Comparison of ENCODE assay signal across 1 cellular context in the genomic region with DNA sequence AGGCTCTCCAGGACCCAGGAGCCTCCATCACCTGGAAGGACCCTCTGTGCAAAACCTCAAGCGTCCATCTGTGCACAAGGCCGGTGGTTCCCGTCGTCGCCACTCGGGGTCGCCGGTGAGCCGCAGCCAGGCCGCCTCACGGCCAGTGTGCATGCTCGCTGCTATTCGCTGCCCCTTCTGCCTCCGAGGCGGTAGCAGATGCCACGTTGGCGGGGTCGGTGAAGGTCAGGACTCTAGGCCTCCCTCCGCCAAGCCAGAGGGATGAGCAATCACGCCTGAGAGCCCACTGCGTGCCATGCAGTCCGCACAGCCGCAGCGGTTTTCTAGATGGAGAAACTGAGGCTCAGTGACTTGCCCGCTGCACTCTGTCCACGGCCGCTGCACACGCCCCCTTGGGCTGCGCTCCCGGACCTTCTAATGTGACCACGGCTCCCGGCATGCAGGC.
TF ChIP-seq lines count a peak whose summit lies in the region.

No MANE protein-coding gene starts in this region.

TF ChIP-seq in K562, 482 proteins besides CTCF, POLR2A, EP300 and RAD21 (continued from another document and continues in another):
- TF ChIP-seq ZNF57 (CRISPR knock-in tag; IDR thresholded peaks at IDR 0.05) (no peak), ZZZ3 (IDR thresholded peaks at IDR 0.05) (no peak), IRF2 (CRISPR knock-in tag; IDR thresholded peaks at IDR 0.05) (no peak), SMAD1 (IDR thresholded peaks at IDR 0.05; ENCODE audit: low read depth, low read length, partially characterized antibody) (no peak), ARID4B (CRISPR knock-in tag; IDR thresholded peaks at IDR 0.05) (no peak), HDAC3 (IDR thresholded peaks at IDR 0.05; ENCODE audit: borderline replicate concordance, partially characterized antibody) (no peak), CHD1 (IDR thresholded peaks at IDR 0.05; ENCODE audit: low read length) (no peak), BRD4 (IDR thresholded peaks at IDR 0.05) (no peak), ZNF76 (CRISPR knock-in tag; IDR thresholded peaks at IDR 0.05; ENCODE audit: borderline replicate concordance) (no peak), TGIF2 (CRISPR knock-in tag; IDR thresholded peaks at IDR 0.05) (no peak), HDAC6 (IDR thresholded peaks at IDR 0.05; ENCODE audit: low read depth, low read length) (no peak), NFXL1 (CRISPR knock-in tag; IDR thresholded peaks at IDR 0.05) (no peak), MYC (IDR thresholded peaks at IDR 0.05; ENCODE audit: low read depth, low read length) (peak; percentile 18; the same call in 1 of the 2 replicates), MYC (CRISPR knock-in tag; IDR thresholded peaks at IDR 0.05; ENCODE audit: borderline replicate concordance, low read depth) (no peak), CBX8 (IDR thresholded peaks at IDR 0.05; ENCODE audit: borderline replicate concordance, extremely low read depth, low read depth, low read length, poor library complexity, severe bottlenecking) (no peak), TRIM25 (IDR thresholded peaks at IDR 0.05; ENCODE audit: borderline replicate concordance) (no peak), FOXK2 (conservative IDR thresholded peaks at IDR 0.05 in 1 of 2, IDR thresholded peaks at IDR 0.05 in 1 of 2; ENCODE audit: low read depth in 2 of 2) (no peak), SRF (CRISPR knock-in tag; IDR thresholded peaks at IDR 0.05) (no peak), ZBTB7A (IDR thresholded peaks at IDR 0.05; ENCODE audit: borderline replicate concordance, control insufficient read depth, low read depth, low read length) (no peak), GTF2F1 (IDR thresholded peaks at IDR 0.05; ENCODE audit: low read depth, low read length) (no peak), MIER1 (IDR thresholded peaks at IDR 0.05; ENCODE audit: low read depth) (no peak), PYGO2 (tag; IDR thresholded peaks at IDR 0.05) (no peak), CBX1 (IDR thresholded peaks at IDR 0.05; ENCODE audit: low read depth) (0 out of 2 replicates have a peak, but pooled peaks have one; percentile 27), SOX6 (IDR thresholded peaks at IDR 0.05) (no peak), ZNF785 (CRISPR knock-in tag; IDR thresholded peaks at IDR 0.05) (no peak), NR1H2 (CRISPR knock-in tag; IDR thresholded peaks at IDR 0.05) (no peak), ZNF121 (CRISPR knock-in tag; conservative IDR thresholded peaks at IDR 0.05) (no peak), ZFX (CRISPR knock-in tag; IDR thresholded peaks at IDR 0.05) (no peak), SRSF7 (optimal IDR thresholded peaks at IDR 0.05; ENCODE audit: low read depth, low read length) (no peak), XRCC5 (IDR thresholded peaks at IDR 0.05; ENCODE audit: low read depth, low read length) (peak; percentile 67; the same call in 1 of the 2 replicates), RNF2 (IDR thresholded peaks at IDR 0.05) (no peak), MCM5 (IDR thresholded peaks at IDR 0.05; ENCODE audit: low read depth) (no peak), ZNF778 (CRISPR knock-in tag; IDR thresholded peaks at IDR 0.05) (no peak), ZNF384 (IDR thresholded peaks at IDR 0.05; ENCODE audit: low read depth, low read length) (peak; percentile 65; the same call in 1 of the 2 replicates)
- TF ChIP-seq, protein P1, sequence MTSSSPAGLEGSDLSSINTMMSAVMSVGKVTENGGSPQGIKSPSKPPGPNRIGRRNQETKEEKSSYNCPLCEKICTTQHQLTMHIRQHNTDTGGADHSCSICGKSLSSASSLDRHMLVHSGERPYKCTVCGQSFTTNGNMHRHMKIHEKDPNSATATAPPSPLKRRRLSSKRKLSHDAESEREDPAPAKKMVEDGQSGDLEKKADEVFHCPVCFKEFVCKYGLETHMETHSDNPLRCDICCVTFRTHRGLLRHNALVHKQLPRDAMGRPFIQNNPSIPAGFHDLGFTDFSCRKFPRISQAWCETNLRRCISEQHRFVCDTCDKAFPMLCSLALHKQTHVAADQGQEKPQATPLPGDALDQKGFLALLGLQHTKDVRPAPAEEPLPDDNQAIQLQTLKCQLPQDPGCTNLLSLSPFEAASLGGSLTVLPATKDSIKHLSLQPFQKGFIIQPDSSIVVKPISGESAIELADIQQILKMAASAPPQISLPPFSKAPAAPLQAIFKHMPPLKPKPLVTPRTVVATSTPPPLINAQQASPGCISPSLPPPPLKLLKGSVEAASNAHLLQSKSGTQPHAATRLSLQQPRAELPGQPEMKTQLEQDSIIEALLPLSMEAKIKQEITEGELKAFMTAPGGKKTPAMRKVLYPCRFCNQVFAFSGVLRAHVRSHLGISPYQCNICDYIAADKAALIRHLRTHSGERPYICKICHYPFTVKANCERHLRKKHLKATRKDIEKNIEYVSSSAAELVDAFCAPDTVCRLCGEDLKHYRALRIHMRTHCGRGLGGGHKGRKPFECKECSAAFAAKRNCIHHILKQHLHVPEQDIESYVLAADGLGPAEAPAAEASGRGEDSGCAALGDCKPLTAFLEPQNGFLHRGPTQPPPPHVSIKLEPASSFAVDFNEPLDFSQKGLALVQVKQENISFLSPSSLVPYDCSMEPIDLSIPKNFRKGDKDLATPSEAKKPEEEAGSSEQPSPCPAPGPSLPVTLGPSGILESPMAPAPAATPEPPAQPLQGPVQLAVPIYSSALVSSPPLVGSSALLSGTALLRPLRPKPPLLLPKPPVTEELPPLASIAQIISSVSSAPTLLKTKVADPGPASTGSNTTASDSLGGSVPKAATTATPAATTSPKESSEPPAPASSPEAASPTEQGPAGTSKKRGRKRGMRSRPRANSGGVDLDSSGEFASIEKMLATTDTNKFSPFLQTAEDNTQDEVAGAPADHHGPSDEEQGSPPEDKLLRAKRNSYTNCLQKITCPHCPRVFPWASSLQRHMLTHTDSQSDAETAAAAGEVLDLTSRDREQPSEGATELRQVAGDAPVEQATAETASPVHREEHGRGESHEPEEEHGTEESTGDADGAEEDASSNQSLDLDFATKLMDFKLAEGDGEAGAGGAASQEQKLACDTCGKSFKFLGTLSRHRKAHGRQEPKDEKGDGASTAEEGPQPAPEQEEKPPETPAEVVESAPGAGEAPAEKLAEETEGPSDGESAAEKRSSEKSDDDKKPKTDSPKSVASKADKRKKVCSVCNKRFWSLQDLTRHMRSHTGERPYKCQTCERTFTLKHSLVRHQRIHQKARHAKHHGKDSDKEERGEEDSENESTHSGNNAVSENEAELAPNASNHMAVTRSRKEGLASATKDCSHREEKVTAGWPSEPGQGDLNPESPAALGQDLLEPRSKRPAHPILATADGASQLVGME (CRISPR knock-in tag; IDR thresholded peaks at IDR 0.05): no peak
- TF ChIP-seq, protein P2, sequence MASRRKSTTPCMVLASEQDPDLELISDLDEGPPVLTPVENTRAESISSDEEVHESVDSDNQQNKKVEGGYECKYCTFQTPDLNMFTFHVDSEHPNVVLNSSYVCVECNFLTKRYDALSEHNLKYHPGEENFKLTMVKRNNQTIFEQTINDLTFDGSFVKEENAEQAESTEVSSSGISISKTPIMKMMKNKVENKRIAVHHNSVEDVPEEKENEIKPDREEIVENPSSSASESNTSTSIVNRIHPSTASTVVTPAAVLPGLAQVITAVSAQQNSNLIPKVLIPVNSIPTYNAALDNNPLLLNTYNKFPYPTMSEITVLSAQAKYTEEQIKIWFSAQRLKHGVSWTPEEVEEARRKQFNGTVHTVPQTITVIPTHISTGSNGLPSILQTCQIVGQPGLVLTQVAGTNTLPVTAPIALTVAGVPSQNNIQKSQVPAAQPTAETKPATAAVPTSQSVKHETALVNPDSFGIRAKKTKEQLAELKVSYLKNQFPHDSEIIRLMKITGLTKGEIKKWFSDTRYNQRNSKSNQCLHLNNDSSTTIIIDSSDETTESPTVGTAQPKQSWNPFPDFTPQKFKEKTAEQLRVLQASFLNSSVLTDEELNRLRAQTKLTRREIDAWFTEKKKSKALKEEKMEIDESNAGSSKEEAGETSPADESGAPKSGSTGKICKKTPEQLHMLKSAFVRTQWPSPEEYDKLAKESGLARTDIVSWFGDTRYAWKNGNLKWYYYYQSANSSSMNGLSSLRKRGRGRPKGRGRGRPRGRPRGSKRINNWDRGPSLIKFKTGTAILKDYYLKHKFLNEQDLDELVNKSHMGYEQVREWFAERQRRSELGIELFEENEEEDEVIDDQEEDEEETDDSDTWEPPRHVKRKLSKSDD (conservative IDR thresholded peaks at IDR 0.05; ENCODE audit: low read length): no peak
- TF ChIP-seq, protein P3, sequence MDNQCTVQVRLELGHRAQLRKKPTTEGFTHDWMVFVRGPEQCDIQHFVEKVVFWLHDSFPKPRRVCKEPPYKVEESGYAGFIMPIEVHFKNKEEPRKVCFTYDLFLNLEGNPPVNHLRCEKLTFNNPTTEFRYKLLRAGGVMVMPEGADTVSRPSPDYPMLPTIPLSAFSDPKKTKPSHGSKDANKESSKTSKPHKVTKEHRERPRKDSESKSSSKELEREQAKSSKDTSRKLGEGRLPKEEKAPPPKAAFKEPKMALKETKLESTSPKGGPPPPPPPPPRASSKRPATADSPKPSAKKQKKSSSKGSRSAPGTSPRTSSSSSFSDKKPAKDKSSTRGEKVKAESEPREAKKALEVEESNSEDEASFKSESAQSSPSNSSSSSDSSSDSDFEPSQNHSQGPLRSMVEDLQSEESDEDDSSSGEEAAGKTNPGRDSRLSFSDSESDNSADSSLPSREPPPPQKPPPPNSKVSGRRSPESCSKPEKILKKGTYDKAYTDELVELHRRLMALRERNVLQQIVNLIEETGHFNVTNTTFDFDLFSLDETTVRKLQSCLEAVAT (IDR thresholded peaks at IDR 0.05): no peak
- TF ChIP-seq, protein P4, sequence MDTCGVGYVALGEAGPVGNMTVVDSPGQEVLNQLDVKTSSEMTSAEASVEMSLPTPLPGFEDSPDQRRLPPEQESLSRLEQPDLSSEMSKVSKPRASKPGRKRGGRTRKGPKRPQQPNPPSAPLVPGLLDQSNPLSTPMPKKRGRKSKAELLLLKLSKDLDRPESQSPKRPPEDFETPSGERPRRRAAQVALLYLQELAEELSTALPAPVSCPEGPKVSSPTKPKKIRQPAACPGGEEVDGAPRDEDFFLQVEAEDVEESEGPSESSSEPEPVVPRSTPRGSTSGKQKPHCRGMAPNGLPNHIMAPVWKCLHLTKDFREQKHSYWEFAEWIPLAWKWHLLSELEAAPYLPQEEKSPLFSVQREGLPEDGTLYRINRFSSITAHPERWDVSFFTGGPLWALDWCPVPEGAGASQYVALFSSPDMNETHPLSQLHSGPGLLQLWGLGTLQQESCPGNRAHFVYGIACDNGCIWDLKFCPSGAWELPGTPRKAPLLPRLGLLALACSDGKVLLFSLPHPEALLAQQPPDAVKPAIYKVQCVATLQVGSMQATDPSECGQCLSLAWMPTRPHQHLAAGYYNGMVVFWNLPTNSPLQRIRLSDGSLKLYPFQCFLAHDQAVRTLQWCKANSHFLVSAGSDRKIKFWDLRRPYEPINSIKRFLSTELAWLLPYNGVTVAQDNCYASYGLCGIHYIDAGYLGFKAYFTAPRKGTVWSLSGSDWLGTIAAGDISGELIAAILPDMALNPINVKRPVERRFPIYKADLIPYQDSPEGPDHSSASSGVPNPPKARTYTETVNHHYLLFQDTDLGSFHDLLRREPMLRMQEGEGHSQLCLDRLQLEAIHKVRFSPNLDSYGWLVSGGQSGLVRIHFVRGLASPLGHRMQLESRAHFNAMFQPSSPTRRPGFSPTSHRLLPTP (IDR thresholded peaks at IDR 0.05; ENCODE audit: borderline replicate concordance, extremely low read depth, insufficient read length): no peak
- TF ChIP-seq, protein P5, sequence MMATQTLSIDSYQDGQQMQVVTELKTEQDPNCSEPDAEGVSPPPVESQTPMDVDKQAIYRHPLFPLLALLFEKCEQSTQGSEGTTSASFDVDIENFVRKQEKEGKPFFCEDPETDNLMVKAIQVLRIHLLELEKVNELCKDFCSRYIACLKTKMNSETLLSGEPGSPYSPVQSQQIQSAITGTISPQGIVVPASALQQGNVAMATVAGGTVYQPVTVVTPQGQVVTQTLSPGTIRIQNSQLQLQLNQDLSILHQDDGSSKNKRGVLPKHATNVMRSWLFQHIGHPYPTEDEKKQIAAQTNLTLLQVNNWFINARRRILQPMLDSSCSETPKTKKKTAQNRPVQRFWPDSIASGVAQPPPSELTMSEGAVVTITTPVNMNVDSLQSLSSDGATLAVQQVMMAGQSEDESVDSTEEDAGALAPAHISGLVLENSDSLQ (IDR thresholded peaks at IDR 0.05): no peak
